ENCODE assay signal across 8 cellular contexts in genomic region chr20:14142171-14142570, GRCh38.
DNase-seq lines count a peak whose midpoint lies in the region; ATAC-seq and TF ChIP-seq lines count a peak whose summit lies in the region.

No MANE protein-coding gene starts in this region.

- no peak overlapping the region for H3K27ac ChIP-seq in SK-N-SH (ENCODE audit: low read depth in 2 of 2, low read length in 1 of 2)

- no peaks in the 10 kb centered on the region for H3K79me2 ChIP-seq in SK-N-SH (ENCODE audit: insufficient read depth)

- no peaks in the 10 kb centered on the region for H4K20me1 ChIP-seq in SK-N-SH (ENCODE audit: insufficient read depth)

- CTCF ChIA-PET in SK-N-SH (lab: Yijun Ruan, JAX) = interaction anchor here (0.6 to 2.1 kb wide), 11 partner anchors 9 to 1540 kb away, joined by 3 to 10 read pairs (median 4); partner anchors contain the start of gene FLRT3

- TF ChIP-seq CTCF in GM12873 (IDR thresholded peaks at IDR 0.05; ENCODE audit: insufficient read depth, low read depth, low read length, missing control alignments) (peak; percentile 45), SK-N-SH (IDR thresholded peaks at IDR 0.05) (peak; percentile 65)

- no peaks in the 10 kb centered on the region for H3K36me3 ChIP-seq in SK-N-SH (replicated peaks in 1 of 2; ENCODE audit: control insufficient read depth in 1 of 2, insufficient read depth in 2 of 2, low read length in 1 of 2)

- no peaks in the 10 kb centered on the region for H3K9me3 Mint-ChIP-seq in activated naive CD8-positive, alpha-beta T cell treated with anti-CD3 and anti-CD28 coated beads, Interleukin-2, amount 50 U/mL, for 24 hours
- H3K9me3 Mint-ChIP-seq in effector memory CD8-positive, alpha-beta T cell = peaks cover 2 to 5% of the 10 kb centered on the region in 2 donors

- H3K36me3 Mint-ChIP-seq in activated naive CD8-positive, alpha-beta T cell treated with anti-CD3 and anti-CD28 coated beads, Interleukin-2, amount 50 U/mL, for 24 hours (ENCODE audit: low read depth) = no peaks in the 10 kb centered on the region
- no peaks in the 10 kb centered on the region for H3K36me3 Mint-ChIP-seq in effector memory CD8-positive, alpha-beta T cell (ENCODE audit: insufficient read depth)

- no peak overlapping the region for H2AFZ ChIP-seq in SK-N-SH (ENCODE audit: low read depth)

- H3K9me3 ChIP-seq in SK-N-SH = no peaks in the 10 kb centered on the region

- no peak for TF ChIP-seq EP300 in SK-N-SH (IDR thresholded peaks at IDR 0.05; ENCODE audit: borderline replicate concordance in 1 of 2, low read depth in 1 of 2, low read length in 1 of 2)

- peak; percentile 93 for TF ChIP-seq RAD21 in SK-N-SH (IDR thresholded peaks at IDR 0.05; ENCODE audit: low read length)

- H3K9ac ChIP-seq in SK-N-SH = no peak overlapping the region

- H3K27me3 ChIP-seq in SK-N-SH (ENCODE audit: insufficient read depth) = no peaks in the 10 kb centered on the region

- H3K27ac Mint-ChIP-seq in activated naive CD8-positive, alpha-beta T cell treated with anti-CD3 and anti-CD28 coated beads, Interleukin-2, amount 50 U/mL, for 24 hours = no peak overlapping the region
- H3K27ac Mint-ChIP-seq in effector memory CD8-positive, alpha-beta T cell = no peak overlapping the region

- H3K27me3 Mint-ChIP-seq in activated naive CD8-positive, alpha-beta T cell treated with anti-CD3 and anti-CD28 coated beads, Interleukin-2, amount 50 U/mL, for 24 hours = no peaks in the 10 kb centered on the region
- no peaks in the 10 kb centered on the region for H3K27me3 Mint-ChIP-seq in effector memory CD8-positive, alpha-beta T cell

- no peak overlapping the region for H3K4me3 Mint-ChIP-seq in activated naive CD8-positive, alpha-beta T cell treated with anti-CD3 and anti-CD28 coated beads, Interleukin-2, amount 50 U/mL, for 24 hours
- no peak overlapping the region for H3K4me3 Mint-ChIP-seq in effector memory CD8-positive, alpha-beta T cell

- H3K4me1 ChIP-seq in SK-N-SH (ENCODE audit: control insufficient read depth in 1 of 2, insufficient read depth in 2 of 2, low read depth in 1 of 2, low read length in 1 of 2) = peaks cover 0 to 7% of the 10 kb centered on the region in 2 experiments; a peak in 2 of 4 replicates

- H3F3A ChIP-seq in SK-N-SH (replicated peaks; ENCODE audit: insufficient read depth) = no peaks in the 10 kb centered on the region

- WGBS in SK-N-SH (ENCODE audit: low lambda C conversion rate) = 24% methylated on average over 5 of the region's 5 CpGs

- ATAC-seq in activated naive CD8-positive, alpha-beta T cell treated with anti-CD3 and anti-CD28 coated beads, Interleukin-2, amount 50 U/mL, for 24 hours = no peak
- ATAC-seq in effector memory CD8-positive, alpha-beta T cell (replicated peaks) = no peak

- DNase-seq in NAMALWA (ENCODE audit: low spot score) = peak; percentile 41
- peak; percentile 66 for DNase-seq in SK-N-SH
- peak; percentile 32 for DNase-seq in glomerular visceral epithelial cell (ENCODE audit: extremely low spot score)
- DNase-seq in renal cortical epithelial cell (ENCODE audit: low read depth) = peak; percentile 79
- no peak for DNase-seq in activated naive CD8-positive, alpha-beta T cell treated with anti-CD3 and anti-CD28 coated beads, Interleukin-2, amount 50 U/mL, for 24 hours
- DNase-seq in effector memory CD8-positive, alpha-beta T cell = no peak
- no peak for DNase-seq in GOT3 (lab: John Stamatoyannopoulos, UW)

- H3K4me1 Mint-ChIP-seq in activated naive CD8-positive, alpha-beta T cell treated with anti-CD3 and anti-CD28 coated beads, Interleukin-2, amount 50 U/mL, for 24 hours = no peaks in the 10 kb centered on the region
- no peaks in the 10 kb centered on the region for H3K4me1 Mint-ChIP-seq in effector memory CD8-positive, alpha-beta T cell (ENCODE audit: low read depth in 2 of 2)

- no peaks in the 10 kb centered on the region for H3K9me2 ChIP-seq in SK-N-SH

- H3K4me3 ChIP-seq in SK-N-SH (ENCODE audit: low read depth in 2 of 2, low read length in 1 of 2) = no peak overlapping the region

- no peak overlapping the region for H3K4me2 ChIP-seq in SK-N-SH

- POLR2A ChIA-PET in SK-N-SH (lab: Yijun Ruan, JAX) = no interaction called here

TF ChIP-seq in SK-N-SH, 30 proteins besides CTCF, POLR2A, EP300 and RAD21:
- TF ChIP-seq SMC3 (IDR thresholded peaks at IDR 0.05; ENCODE audit: low read depth, low read length) (peak; percentile 73), RFX5 (IDR thresholded peaks at IDR 0.05; ENCODE audit: low read length) (0 out of 2 replicates have a peak, but pooled peaks have one; percentile 34), GABPA (IDR thresholded peaks at IDR 0.05; ENCODE audit: low read depth) (no peak)

Comparison
In these comparisons a context has a peak if more than half of its experiments do, and no peak if none do; other contexts are left out.
1. DNase-seq: peak in NAMALWA (single experiment), SK-N-SH (single experiment), glomerular visceral epithelial cell (single experiment) and renal cortical epithelial cell (single experiment); none in activated naive CD8-positive, alpha-beta T cell treated with anti-CD3 and anti-CD28 coated beads, Interleukin-2, amount 50 U/mL, for 24 hours (single experiment), effector memory CD8-positive, alpha-beta T cell (0 of 3) and GOT3 (single experiment).